8 cellular contexts compared by ENCODE assay signal in genomic region chr11:75445315-75445953, GRCh38.
DNase-seq lines count a peak whose midpoint lies in the region; ATAC-seq, FAIRE-seq and TF ChIP-seq lines count a peak whose summit lies in the region.

No MANE protein-coding gene starts in this region.

- no peak for ATAC-seq in GM21447 (IDR thresholded peaks at IDR 0.05; ENCODE audit: unreplicated experiment)

- no peak overlapping the region for H3K4me3 ChIP-seq in astrocyte of the spinal cord (ENCODE audit: low read depth, low read length)

- DNase-seq in DMS153 treated with DMSO at 0.1 percent for 48 hours (lab: John Stamatoyannopoulos, UW; ENCODE audit: unreplicated experiment) = peak; percentile 22
- DNase-seq in DMS153 (lab: John Stamatoyannopoulos, UW) = no peak
- peak; percentile 83 for DNase-seq in HTR-8/SVneo (ENCODE audit: insufficient read length, low spot score)
- DNase-seq in T1000 (lab: John Stamatoyannopoulos, UW) = peak; percentile 21
- peak; percentile 40 for DNase-seq in astrocyte of the spinal cord (ENCODE audit: low read depth, low spot score)
- peak; percentile 88 for DNase-seq in iPS-NIHi11 (ENCODE audit: low spot score)
- peak; percentile 36 to 66 for DNase-seq in stimulated activated CD4-positive, alpha-beta T cell treated with anti-CD3 and anti-CD28 coated beads, Interleukin-15, amount 100 ng/mL, for 48 hours (ENCODE audit: low read depth in 2 of 2)

- in situ Hi-C loops in astrocyte of the spinal cord (cut with HindIII; ENCODE audit: low sequenced_read_pairs) = no loop called here

- peak; percentile 93 for FAIRE-seq in HTR-8/SVneo (lab: Jason Lieb, UNC)

- peak; percentile 93 for TF ChIP-seq CTCF in astrocyte of the spinal cord (IDR thresholded peaks at IDR 0.05; ENCODE audit: low read depth, low read length)
